Comparison of ENCODE assay signal across 2 cellular contexts in genomic region chr10:73902351-73902750, GRCh38.
TF ChIP-seq lines count a peak whose summit lies in the region.

No MANE protein-coding gene starts in this region.

TF ChIP-seq in A549, 52 proteins besides CTCF, POLR2A, EP300 and RAD21:
- TF ChIP-seq, protein P1, sequence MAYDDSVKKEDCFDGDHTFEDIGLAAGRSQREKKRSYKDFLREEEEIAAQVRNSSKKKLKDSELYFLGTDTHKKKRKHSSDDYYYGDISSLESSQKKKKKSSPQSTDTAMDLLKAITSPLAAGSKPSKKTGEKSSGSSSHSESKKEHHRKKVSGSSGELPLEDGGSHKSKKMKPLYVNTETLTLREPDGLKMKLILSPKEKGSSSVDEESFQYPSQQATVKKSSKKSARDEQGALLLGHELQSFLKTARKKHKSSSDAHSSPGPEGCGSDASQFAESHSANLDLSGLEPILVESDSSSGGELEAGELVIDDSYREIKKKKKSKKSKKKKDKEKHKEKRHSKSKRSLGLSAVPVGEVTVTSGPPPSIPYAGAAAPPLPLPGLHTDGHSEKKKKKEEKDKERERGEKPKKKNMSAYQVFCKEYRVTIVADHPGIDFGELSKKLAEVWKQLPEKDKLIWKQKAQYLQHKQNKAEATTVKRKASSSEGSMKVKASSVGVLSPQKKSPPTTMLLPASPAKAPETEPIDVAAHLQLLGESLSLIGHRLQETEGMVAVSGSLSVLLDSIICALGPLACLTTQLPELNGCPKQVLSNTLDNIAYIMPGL (CRISPR knock-in tag; IDR thresholded peaks at IDR 0.05; ENCODE audit: borderline replicate concordance): no peak
- TF ChIP-seq MAFK (IDR thresholded peaks at IDR 0.05; ENCODE audit: partially characterized antibody) (no peak), FOXS1 (CRISPR knock-in tag; IDR thresholded peaks at IDR 0.05) (no peak), MAX (IDR thresholded peaks at IDR 0.05) (no peak), REST (IDR thresholded peaks at IDR 0.05) (no peak), TP53 (CRISPR knock-in tag; IDR thresholded peaks at IDR 0.05) (no peak), CBX8 (IDR thresholded peaks at IDR 0.05) (no peak), SREBF2 (IDR thresholded peaks at IDR 0.05) (no peak), GATA3 (IDR thresholded peaks at IDR 0.05; ENCODE audit: borderline replicate concordance) (no peak), PHF8 (IDR thresholded peaks at IDR 0.05; ENCODE audit: borderline replicate concordance, low read depth) (no peak), TFCP2L1 (CRISPR knock-in tag; IDR thresholded peaks at IDR 0.05) (no peak), ZFP36 (IDR thresholded peaks at IDR 0.05; ENCODE audit: borderline replicate concordance, partially characterized antibody) (no peak), FOSB (CRISPR knock-in tag; IDR thresholded peaks at IDR 0.05) (no peak), HES2 (IDR thresholded peaks at IDR 0.05) (no peak), CHD2 (IDR thresholded peaks at IDR 0.05; ENCODE audit: low read length, partially characterized antibody) (no peak), POLR2AphosphoS2 (conservative IDR thresholded peaks at IDR 0.05; ENCODE audit: low read length) (no peak), JUN (IDR thresholded peaks at IDR 0.05) (no peak), CHD4 (IDR thresholded peaks at IDR 0.05; ENCODE audit: borderline replicate concordance) (no peak), HOXB5 (CRISPR knock-in tag; IDR thresholded peaks at IDR 0.05) (no peak), CEBPB (IDR thresholded peaks at IDR 0.05) (no peak)

TF ChIP-seq in liver, 16 proteins besides CTCF, POLR2A, EP300 and RAD21:
- TF ChIP-seq GABPA (IDR thresholded peaks at IDR 0.05 in 1 of 2, conservative IDR thresholded peaks at IDR 0.05 in 1 of 2) (no peak), HNF4A (conservative IDR thresholded peaks at IDR 0.05) (peak; percentile 68 to 70)
